Comparison of ENCODE assay signal across 8 cellular contexts in genomic region chr1:24541711-24542346, GRCh38. TPM values are rescaled to one million over a fixed set of nuclear protein-coding genes. Genes with fewer than 3 reads are reported as not detected.
A peak's percentile ranks its signal among the peaks of the same experiment; 100 is the strongest.
DNase-seq lines count a peak whose midpoint lies in the region; ATAC-seq and TF ChIP-seq lines count a peak whose summit lies in the region.

No MANE protein-coding gene starts in this region.

- no peak for ATAC-seq in stimulated activated effector memory CD8-positive, alpha-beta T cell treated with anti-CD3 and anti-CD28 coated beads, Interleukin-12 subunit alpha, Interleukin-12 subunit beta, amount 100 ng/mL, for 72 hours
- ATAC-seq in HG03097 (IDR thresholded peaks at IDR 0.05; ENCODE audit: low FRiP score, unreplicated experiment) (no peak), HG03442 (IDR thresholded peaks at IDR 0.05; ENCODE audit: unreplicated experiment) (no peak)

- TF ChIP-seq EP300 in SK-N-SH (IDR thresholded peaks at IDR 0.05; ENCODE audit: borderline replicate concordance in 1 of 2, low read depth in 1 of 2, low read length in 1 of 2) (no peak), esophagus muscularis mucosa (IDR thresholded peaks at IDR 0.05) (no peak)

- H3K27ac ChIP-seq in SK-N-SH (ENCODE audit: low read depth in 2 of 2, low read length in 1 of 2) (no peak overlapping the region), esophagus muscularis mucosa (replicated peaks in 1 of 4) (no peak overlapping the region)

- POLR2A ChIA-PET in SK-N-SH (lab: Yijun Ruan, JAX) = no interaction called here

- H3K9me3 ChIP-seq in SK-N-SH (no peaks in the 10 kb centered on the region), esophagus muscularis mucosa (no peaks in the 10 kb centered on the region)

- no peaks in the 10 kb centered on the region for H4K20me1 ChIP-seq in SK-N-SH (ENCODE audit: insufficient read depth)

- peak overlapping the region; percentile 51 for H3K4me3 Mint-ChIP-seq in stimulated activated effector memory CD8-positive, alpha-beta T cell treated with anti-CD3 and anti-CD28 coated beads, Interleukin-12 subunit alpha, Interleukin-12 subunit beta, amount 100 ng/mL, for 72 hours

- no peak overlapping the region; a peak in 1 of 4 replicates for H3K4me3 ChIP-seq in SK-N-SH (ENCODE audit: low read depth in 2 of 2, low read length in 1 of 2)
- H3K4me3 ChIP-seq in esophagus muscularis mucosa = no peak overlapping the region

- TF ChIP-seq POLR2A in esophagus muscularis mucosa (IDR thresholded peaks at IDR 0.05; ENCODE audit: low read depth) = no peak

- H3K36me3 Mint-ChIP-seq in stimulated activated effector memory CD8-positive, alpha-beta T cell treated with anti-CD3 and anti-CD28 coated beads, Interleukin-12 subunit alpha, Interleukin-12 subunit beta, amount 100 ng/mL, for 72 hours = peaks cover 15% of the 10 kb centered on the region

- peaks cover 47% of the 10 kb centered on the region for H3K4me1 Mint-ChIP-seq in stimulated activated effector memory CD8-positive, alpha-beta T cell treated with anti-CD3 and anti-CD28 coated beads, Interleukin-12 subunit alpha, Interleukin-12 subunit beta, amount 100 ng/mL, for 72 hours

- peak; percentile 73 for TF ChIP-seq CTCF in SK-N-SH (IDR thresholded peaks at IDR 0.05)
- TF ChIP-seq CTCF in esophagus muscularis mucosa (IDR thresholded peaks at IDR 0.05) = peak; percentile 32 to 34 (median 32)

- no peak overlapping the region for H3K9ac ChIP-seq in SK-N-SH

- peaks cover 9% of the 10 kb centered on the region for H3F3A ChIP-seq in SK-N-SH (replicated peaks; ENCODE audit: insufficient read depth)

- no peaks in the 10 kb centered on the region for H3K9me2 ChIP-seq in SK-N-SH

- 78% methylated on average over 8 of the region's 8 CpGs for WGBS in SK-N-SH (ENCODE audit: low lambda C conversion rate)
- 71% methylated on average over 8 of the region's 8 CpGs for WGBS in esophagus muscularis mucosa

- H3K36me3 ChIP-seq in SK-N-SH (replicated peaks in 1 of 2; ENCODE audit: control insufficient read depth in 1 of 2, insufficient read depth in 2 of 2, low read length in 1 of 2) = no peaks in the 10 kb centered on the region
- H3K36me3 ChIP-seq in esophagus muscularis mucosa = no peaks in the 10 kb centered on the region

- no peaks in the 10 kb centered on the region for H3K79me2 ChIP-seq in SK-N-SH (ENCODE audit: insufficient read depth)

- no peaks in the 10 kb centered on the region for H3K27me3 ChIP-seq in SK-N-SH (ENCODE audit: insufficient read depth)
- H3K27me3 ChIP-seq in esophagus muscularis mucosa = no peaks in the 10 kb centered on the region

- CTCF ChIA-PET in SK-N-SH (lab: Yijun Ruan, JAX) = interaction anchor here (0.5 to 3.6 kb wide), 23 partner anchors 13 to 306 kb away, joined by 3 to 28 read pairs (median 3); no protein-coding TSS in a partner anchor

- TF ChIP-seq RAD21 in SK-N-SH (IDR thresholded peaks at IDR 0.05; ENCODE audit: low read length) = peak; percentile 63

- DNase-seq in NCI-H1417 (lab: John Stamatoyannopoulos, UW) (peak in 2 of 3 experiments; percentile 19 to 38), NCI-H1417 treated with DMSO at 0.1 percent for 48 hours (lab: John Stamatoyannopoulos, UW) (no peak), SK-N-SH (peak; percentile 46), esophagus muscularis mucosa (ENCODE audit: extremely low spot score) (no peak), middle frontal gyrus (ENCODE audit: extremely low spot score, low spot score) (no peak)
- peak in 1 of 2 donors; percentile 19 for DNase-seq in stimulated activated effector memory CD8-positive, alpha-beta T cell treated with anti-CD3 and anti-CD28 coated beads, Interleukin-12 subunit alpha, Interleukin-12 subunit beta, amount 100 ng/mL, for 72 hours (ENCODE audit: low spot score in 2 of 2)

- no peak overlapping the region for H3K4me2 ChIP-seq in SK-N-SH

- no peak overlapping the region for H2AFZ ChIP-seq in SK-N-SH (ENCODE audit: low read depth)

- H3K4me1 ChIP-seq in SK-N-SH (ENCODE audit: control insufficient read depth in 1 of 2, insufficient read depth in 2 of 2, low read depth in 1 of 2, low read length in 1 of 2) (no peaks in the 10 kb centered on the region), esophagus muscularis mucosa (no peaks in the 10 kb centered on the region)

- no peak overlapping the region for H3K27ac Mint-ChIP-seq in stimulated activated effector memory CD8-positive, alpha-beta T cell treated with anti-CD3 and anti-CD28 coated beads, Interleukin-12 subunit alpha, Interleukin-12 subunit beta, amount 100 ng/mL, for 72 hours

- intact Hi-C loops in esophagus muscularis mucosa (cut with DNase I) = no loop called here

- H3K9me3 Mint-ChIP-seq in stimulated activated effector memory CD8-positive, alpha-beta T cell treated with anti-CD3 and anti-CD28 coated beads, Interleukin-12 subunit alpha, Interleukin-12 subunit beta, amount 100 ng/mL, for 72 hours = no peaks in the 10 kb centered on the region

TF ChIP-seq in SK-N-SH, 30 proteins besides CTCF, POLR2A, EP300 and RAD21:
- TF ChIP-seq SMC3 (IDR thresholded peaks at IDR 0.05; ENCODE audit: low read depth, low read length) (peak; percentile 39), NRF1 (IDR thresholded peaks at IDR 0.05; ENCODE audit: low read depth, low read length) (no peak)

RNA-seq across cellular contexts. Expression of gene NCMAP, which starts 14.1 kb away (rescaled TPM):
- polyA plus RNA-seq in SK-N-SH (2012; rRNA removed) = 0.02 TPM in 1 of 2 replicates, not detected in the other
- 0.01 TPM in 2 replicates for polyA plus RNA-seq in SK-N-SH (2012; cell fraction: cytosol; rRNA removed)
- polyA plus RNA-seq in SK-N-SH (2012; cell fraction: nucleus; rRNA removed) = 0.01 TPM in 1 of 2 replicates, not detected in the other
- under 1 TPM in 3 of 4 donors, not detected in 1; 0.17 to 0.65 (median 0.34) TPM for total RNA-seq in esophagus muscularis mucosa

RNA-seq across cellular contexts. Expression of gene RCAN3, which starts 39.2 kb away (rescaled TPM):
- polyA plus RNA-seq in SK-N-SH (2012; rRNA removed) = 4.8 TPM in 2 replicates
- 6.0 and 6.3 TPM in 2 replicates for polyA plus RNA-seq in SK-N-SH (2012; cell fraction: cytosol; rRNA removed)
- 5.0 and 6.2 TPM in 2 replicates for polyA plus RNA-seq in SK-N-SH (2012; cell fraction: nucleus; rRNA removed)
- 10 to 100 TPM in 2 of 4 donors, 1 to 10 TPM in 2; 5.3 to 14.0 (median 9.3) TPM for total RNA-seq in esophagus muscularis mucosa

Comparison
In these comparisons a context has a peak if more than half of its experiments do, and no peak if none do; other contexts are left out.
1. DNase-seq: peak in NCI-H1417 (2 of 3) and SK-N-SH (single experiment); none in NCI-H1417 treated with DMSO at 0.1 percent for 48 hours (single experiment), esophagus muscularis mucosa (single experiment) and middle frontal gyrus (single experiment).